ENCODE assay signal across 8 cellular contexts in the genomic region with DNA sequence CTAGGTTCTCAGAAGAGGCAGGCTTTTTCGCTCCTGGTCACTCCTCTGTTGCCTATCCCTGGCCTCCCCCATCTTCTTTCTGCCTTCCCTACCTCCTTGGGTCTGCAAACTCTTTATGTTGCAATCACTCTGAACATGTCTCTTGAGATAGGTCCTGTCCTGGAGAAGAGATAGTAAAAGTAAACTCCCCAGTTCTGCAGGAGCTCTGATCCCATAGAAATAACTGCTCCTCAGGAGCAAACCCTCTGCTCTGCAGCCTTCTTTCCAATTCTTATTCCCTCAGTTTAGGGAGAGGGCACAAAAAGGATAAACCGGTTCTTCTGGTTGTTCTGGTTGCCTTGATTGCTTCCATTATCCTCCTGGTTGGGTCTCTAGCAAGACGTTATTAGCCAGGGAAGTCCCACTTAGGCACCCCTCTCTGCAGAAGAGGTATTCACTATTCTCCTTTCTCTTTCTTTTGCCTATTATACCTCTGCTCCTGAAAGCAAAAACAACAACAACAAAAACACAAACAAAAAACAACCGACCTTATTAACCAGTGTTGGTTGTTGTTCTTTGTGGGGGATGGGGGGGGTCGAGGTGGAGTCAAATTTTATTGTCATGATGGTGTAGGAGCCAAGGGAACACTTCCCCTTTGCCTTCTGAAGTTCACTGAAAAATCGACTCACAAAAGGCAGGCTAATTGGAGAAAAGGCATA. TPM values are rescaled to one million over a fixed set of nuclear protein-coding genes. Genes with fewer than 3 reads are reported as not detected.
DNase-seq lines count a peak whose midpoint lies in the region; ATAC-seq and TF ChIP-seq lines count a peak whose summit lies in the region.

No MANE protein-coding gene starts in this region.

- H3K27ac Mint-ChIP-seq in activated naive CD4-positive, alpha-beta T cell treated with anti-CD3 and anti-CD28 coated beads, Interleukin-2, amount 50 U/mL, for 24 hours: peak overlapping the region; percentile 86
- H3K27ac Mint-ChIP-seq in T-cell: peak overlapping the region; percentile 86 to 87

- in situ Hi-C loops in GM13977 (cut with MboI; ENCODE audit: low pct_unique_long_range_greater_than_20kb, low sequenced_read_pairs, unreplicated experiment): loop anchor here (25.0 kb wide), 1 partner anchor 176 kb away; no protein-coding TSS in a partner anchor

- H3K9me3 ChIP-seq in gastroesophageal sphincter: no peaks in the 10 kb centered on the region

- H3K36me3 ChIP-seq in gastroesophageal sphincter: peaks cover 0 to 33% of the 10 kb centered on the region in 2 donors

- TF ChIP-seq POLR2A in gastroesophageal sphincter (IDR thresholded peaks at IDR 0.05): no peak

- no peaks in the 10 kb centered on the region for H3K9me3 Mint-ChIP-seq in activated naive CD4-positive, alpha-beta T cell treated with anti-CD3 and anti-CD28 coated beads, Interleukin-2, amount 50 U/mL, for 24 hours
- peaks cover 0 to 5% (median 2%) of the 10 kb centered on the region in 3 donors for H3K9me3 Mint-ChIP-seq in T-cell

- H3K4me3 Mint-ChIP-seq in activated naive CD4-positive, alpha-beta T cell treated with anti-CD3 and anti-CD28 coated beads, Interleukin-2, amount 50 U/mL, for 24 hours: peak overlapping the region; percentile 99
- H3K4me3 Mint-ChIP-seq in T-cell: peak overlapping the region; percentile 92 to 99 (median 97)

- no peak for TF ChIP-seq CTCF in gastroesophageal sphincter (IDR thresholded peaks at IDR 0.05)
- no peak for TF ChIP-seq CTCF in retinal pigment epithelial cell (conservative IDR thresholded peaks at IDR 0.05; ENCODE audit: low read depth, low read length)
- TF ChIP-seq CTCF in GM13977 (IDR thresholded peaks at IDR 0.05; ENCODE audit: extremely low read depth, insufficient read depth, missing control alignments): no peak

- ATAC-seq in T-cell (replicated peaks in 1 of 4): no peak
- no peak for ATAC-seq in gastroesophageal sphincter
- no peak for ATAC-seq in HG02571 (IDR thresholded peaks at IDR 0.05; ENCODE audit: unreplicated experiment)

- POLR2A ChIA-PET in T-cell (lab: Charles Lee): interaction anchor here (0.6 to 1.5 kb wide), 4 partner anchors 39 to 161 kb away, joined by 3 to 6 read pairs (median 4); a partner anchor contains a TSS

- H3K4me3 ChIP-seq in gastroesophageal sphincter (peak overlapping the region; percentile 61 to 99), retinal pigment epithelial cell (ENCODE audit: low read length) (peak overlapping the region; percentile 44)

- no peaks in the 10 kb centered on the region for H3K27me3 ChIP-seq in gastroesophageal sphincter

- peaks cover 96% of the 10 kb centered on the region for H3K4me1 Mint-ChIP-seq in activated naive CD4-positive, alpha-beta T cell treated with anti-CD3 and anti-CD28 coated beads, Interleukin-2, amount 50 U/mL, for 24 hours
- peaks cover 85 to 95% (median 93%) of the 10 kb centered on the region in 3 donors for H3K4me1 Mint-ChIP-seq in T-cell

- WGBS in gastroesophageal sphincter (ENCODE audit: low coverage in 1 of 2), 2 donors: 9 to 15% methylated on average over 5 to 6 of the region's 6 CpGs

- H3K36me3 Mint-ChIP-seq in activated naive CD4-positive, alpha-beta T cell treated with anti-CD3 and anti-CD28 coated beads, Interleukin-2, amount 50 U/mL, for 24 hours: peaks cover 23% of the 10 kb centered on the region
- peaks cover 32% of the 10 kb centered on the region for H3K36me3 Mint-ChIP-seq in T-cell

- H3K27ac ChIP-seq in gastroesophageal sphincter: peak overlapping the region; percentile 83 to 97 (median 88)

- H3K27me3 Mint-ChIP-seq in activated naive CD4-positive, alpha-beta T cell treated with anti-CD3 and anti-CD28 coated beads, Interleukin-2, amount 50 U/mL, for 24 hours: no peaks in the 10 kb centered on the region
- H3K27me3 Mint-ChIP-seq in T-cell: no peaks in the 10 kb centered on the region

- no peak for TF ChIP-seq EP300 in gastroesophageal sphincter (IDR thresholded peaks at IDR 0.05)

- CTCF ChIA-PET in T-cell (lab: Charles Lee): interaction anchor here in 1 of 2 donors (2.1 kb wide), 1 partner anchor 29 kb away, joined by 15 read pairs; no protein-coding TSS in a partner anchor

- peaks cover 0 to 68% (median 21%) of the 10 kb centered on the region in 3 donors for H3K4me1 ChIP-seq in gastroesophageal sphincter

- DNase-seq in activated naive CD4-positive, alpha-beta T cell (lab: John Stamatoyannopoulos, UW): no peak
- DNase-seq in T-cell (no peak), retinal pigment epithelial cell (ENCODE audit: low read depth) (no peak), GM13977 (ENCODE audit: low spot score) (no peak), NCI-H524 (lab: John Stamatoyannopoulos, UW) (no peak)

RNA-seq across cellular contexts. Expression of gene TRIM38, which starts 1.0 kb away (rescaled TPM):
- total RNA-seq in T-cell (10 to 100 TPM; 20.5 to 29.3 (median 26.2) TPM), gastroesophageal sphincter (10 to 100 TPM in 1 of 4 donors, 1 to 10 TPM in 3; 6.1 to 10.4 (median 8.2) TPM)

RNA-seq across cellular contexts. Expression of gene SLC17A2, which starts 33.1 kb away (rescaled TPM):
- not detected for total RNA-seq in T-cell
- not detected for total RNA-seq in gastroesophageal sphincter
